Comparison of ENCODE assay signal across 8 cellular contexts in genomic region chr6:3023663-3024483, GRCh38. TPM values are rescaled to one million over a fixed set of nuclear protein-coding genes. Genes with fewer than 3 reads are reported as not detected.
A peak's percentile ranks its signal among the peaks of the same experiment; 100 is the strongest.
DNase-seq lines count a peak whose midpoint lies in the region; ATAC-seq and TF ChIP-seq lines count a peak whose summit lies in the region.

No MANE protein-coding gene starts in this region.

- TF ChIP-seq CTCF in OCI-LY7 (conservative IDR thresholded peaks at IDR 0.05; ENCODE audit: low read length), result no peak
- no peak for TF ChIP-seq CTCF in fibroblast of lung (conservative IDR thresholded peaks at IDR 0.05 in 1 of 2, IDR thresholded peaks at IDR 0.05 in 1 of 2; ENCODE audit: low read depth in 1 of 2, low read length in 2 of 2)
- TF ChIP-seq CTCF in nephron (IDR thresholded peaks at IDR 0.05; ENCODE audit: unreplicated experiment in 3 of 3), result no peak

- peak overlapping the region; percentile 22 to 36 (median 29) for H3K27ac Mint-ChIP-seq in nephron
- H3K27ac Mint-ChIP-seq in stimulated activated naive CD8-positive, alpha-beta T cell treated with anti-CD3 and anti-CD28 coated beads, Interleukin-15, Interleukin-2, amounts not matched to agents 100 ng/mL and 50 ng/mL, for 24 hours, result peak overlapping the region; percentile 98

- H4K20me1 ChIP-seq in OCI-LY7 (ENCODE audit: insufficient read depth, low read length) (no peaks in the 10 kb centered on the region), fibroblast of lung (ENCODE audit: control insufficient read depth, extremely low read depth, insufficient read depth, low read length) (no peaks in the 10 kb centered on the region)

- peak overlapping the region; percentile 95 for H3K27ac ChIP-seq in OCI-LY7 (ENCODE audit: low read depth, low read length, poor library complexity, severe bottlenecking)
- H3K27ac ChIP-seq in fibroblast of lung (ENCODE audit: insufficient read depth, low read length), result peak overlapping the region; percentile 96

- H2AFZ ChIP-seq in OCI-LY7 (ENCODE audit: low read length) (peak overlapping the region; percentile 91), fibroblast of lung (ENCODE audit: low read length) (peak overlapping the region; percentile 83)

- peak overlapping the region; percentile 45 for H3K9ac ChIP-seq in fibroblast of lung (ENCODE audit: insufficient read depth, low read length)

- POLR2A ChIA-PET in OCI-LY7 (lab: Charles Lee), result interaction anchor here (1.0 to 1.3 kb wide), 3 partner anchors 23 to 34 kb away, joined by 4 to 7 read pairs (median 5); no protein-coding TSS in a partner anchor

- peaks cover 7% of the 10 kb centered on the region for H3K4me1 Mint-ChIP-seq in nephron
- H3K4me1 Mint-ChIP-seq in stimulated activated naive CD8-positive, alpha-beta T cell treated with anti-CD3 and anti-CD28 coated beads, Interleukin-15, Interleukin-2, amounts not matched to agents 100 ng/mL and 50 ng/mL, for 24 hours (ENCODE audit: low read depth), result peaks cover 57% of the 10 kb centered on the region

- no peaks in the 10 kb centered on the region for H3K9me2 ChIP-seq in OCI-LY7 (ENCODE audit: insufficient read depth, low read length)

- H3K27me3 Mint-ChIP-seq in nephron (ENCODE audit: low read depth), result peaks cover 6% of the 10 kb centered on the region
- no peaks in the 10 kb centered on the region for H3K27me3 Mint-ChIP-seq in stimulated activated naive CD8-positive, alpha-beta T cell treated with anti-CD3 and anti-CD28 coated beads, Interleukin-15, Interleukin-2, amounts not matched to agents 100 ng/mL and 50 ng/mL, for 24 hours

- CTCF ChIA-PET in OCI-LY7 (lab: Charles Lee; ENCODE audit: unreplicated experiment), result interaction anchor here (1.0 kb wide), 1 partner anchor 35 kb away, joined by 4 read pairs; no protein-coding TSS in a partner anchor

- H3K9me3 Mint-ChIP-seq in nephron, result no peaks in the 10 kb centered on the region
- H3K9me3 Mint-ChIP-seq in stimulated activated naive CD8-positive, alpha-beta T cell treated with anti-CD3 and anti-CD28 coated beads, Interleukin-15, Interleukin-2, amounts not matched to agents 100 ng/mL and 50 ng/mL, for 24 hours, result no peaks in the 10 kb centered on the region

- intact Hi-C loops in OCI-LY7 (cut with micrococcal nuclease; ENCODE audit: unreplicated experiment), result loop anchor here (1.0 kb wide), 1 partner anchor 25 kb away; the partner anchor contains the start of gene NQO2

- H3K4me1 ChIP-seq in OCI-LY7 (ENCODE audit: insufficient read depth, low read length, poor library complexity, severe bottlenecking) (peaks cover 62% of the 10 kb centered on the region), fibroblast of lung (ENCODE audit: control insufficient read depth, extremely low read depth, insufficient read depth, low read length) (peaks cover 6% of the 10 kb centered on the region)

- H3K9me3 ChIP-seq in OCI-LY7 (ENCODE audit: low read length) (no peaks in the 10 kb centered on the region), fibroblast of lung (ENCODE audit: control insufficient read depth, insufficient read depth, low read depth, low read length) (no peaks in the 10 kb centered on the region)

- ATAC-seq in GM19372 (IDR thresholded peaks at IDR 0.05; ENCODE audit: low read depth, unreplicated experiment) (peak; percentile 71), HG03469 (IDR thresholded peaks at IDR 0.05; ENCODE audit: unreplicated experiment) (peak; percentile 59)

- TSS peak; percentile 65 for BruUV-seq in OCI-LY7 (replicated peaks; lab: Mats Ljungman, UMichigan)

- DNase-seq in CD1c-positive myeloid dendritic cell (ENCODE audit: extremely low spot score), result peak; percentile 94
- DNase-seq in OCI-LY7 (ENCODE audit: low spot score), result peak; percentile 88
- DNase-seq in activated T-cell treated with anti-CD3 and anti-CD28 coated beads for 4 hours, result peak; percentile 84
- DNase-seq in fibroblast of lung (ENCODE audit: low read depth in 2 of 2), result peak; percentile 83 to 87

- peaks cover 27% of the 10 kb centered on the region for H3K36me3 Mint-ChIP-seq in nephron (ENCODE audit: low read depth)
- peaks cover 27% of the 10 kb centered on the region for H3K36me3 Mint-ChIP-seq in stimulated activated naive CD8-positive, alpha-beta T cell treated with anti-CD3 and anti-CD28 coated beads, Interleukin-15, Interleukin-2, amounts not matched to agents 100 ng/mL and 50 ng/mL, for 24 hours (ENCODE audit: low read depth)

- peak overlapping the region in 1 of 3 experiments; percentile 28 for H3K4me3 Mint-ChIP-seq in nephron
- peak overlapping the region; percentile 90 for H3K4me3 Mint-ChIP-seq in stimulated activated naive CD8-positive, alpha-beta T cell treated with anti-CD3 and anti-CD28 coated beads, Interleukin-15, Interleukin-2, amounts not matched to agents 100 ng/mL and 50 ng/mL, for 24 hours

- no peaks in the 10 kb centered on the region for H3K27me3 ChIP-seq in fibroblast of lung (ENCODE audit: control insufficient read depth, insufficient read depth, low read length)

- H3K79me2 ChIP-seq in OCI-LY7 (ENCODE audit: insufficient read depth, low read depth, low read length), result peaks cover 10% of the 10 kb centered on the region; the same call in 1 of the 2 replicates
- H3K79me2 ChIP-seq in fibroblast of lung (ENCODE audit: control insufficient read depth, insufficient read depth, low read length), result peaks cover 8% of the 10 kb centered on the region

- peak overlapping the region; percentile 61 for H3K4me3 ChIP-seq in OCI-LY7 (ENCODE audit: low read depth, low read length, poor library complexity, severe bottlenecking)
- H3K4me3 ChIP-seq in fibroblast of lung (replicated peaks in 1 of 4; ENCODE audit: control extremely low read depth in 1 of 4, insufficient read depth in 1 of 4, low read depth in 3 of 4, low read length in 4 of 4), result peak overlapping the region in 3 of 4 experiments; percentile 34 to 61 (median 47)

- H3K36me3 ChIP-seq in OCI-LY7 (ENCODE audit: insufficient read depth, low read length) (peaks cover 8% of the 10 kb centered on the region; the same call in 1 of the 2 replicates), fibroblast of lung (ENCODE audit: control insufficient read depth, insufficient read depth, low read length) (peaks cover 1% of the 10 kb centered on the region)

- H3K4me2 ChIP-seq in OCI-LY7 (ENCODE audit: low read length), result peak overlapping the region; percentile 86
- H3K4me2 ChIP-seq in fibroblast of lung (ENCODE audit: extremely low read depth, insufficient read depth, low read length), result peak overlapping the region; percentile 68

RNA-seq across cellular contexts. Expression of gene NQO2, which starts 24.2 kb away (rescaled TPM):
- 8.4 and 11.1 TPM in 2 replicates for total RNA-seq in OCI-LY7 (2014; rRNA removed; shearing (Covaris generic))
- total RNA-seq in OCI-LY7 (2022), result 9.9 and 12.2 TPM in 2 replicates
- 12.1 and 18.7 TPM in 2 replicates for total RNA-seq in fibroblast of lung
- polyA plus RNA-seq in fibroblast of lung, result 13.5 and 40.8 TPM in 2 replicates
- polyA plus RNA-seq in fibroblast of lung (2012), result 15.2 and 45.3 TPM in 2 replicates
- 5.3 and 9.2 TPM in 2 replicates for polyA minus RNA-seq in fibroblast of lung (ENCODE audit: low replicate concordance)

RNA-seq across cellular contexts. Expression of gene RIPK1, which starts 44.4 kb away (rescaled TPM):
- 6.1 and 7.5 TPM in 2 replicates for total RNA-seq in OCI-LY7 (2014; rRNA removed; shearing (Covaris generic))
- total RNA-seq in OCI-LY7 (2022) (8.3 and 8.4 TPM in 2 replicates), fibroblast of lung (20.3 and 22.1 TPM in 2 replicates)
- 24.9 and 29.3 TPM in 2 replicates for polyA plus RNA-seq in fibroblast of lung
- polyA plus RNA-seq in fibroblast of lung (2012), result 19.5 and 23.3 TPM in 2 replicates
- polyA minus RNA-seq in fibroblast of lung (ENCODE audit: low replicate concordance), result 9.0 and 9.3 TPM in 2 replicates

RNA-seq across cellular contexts. Expression of gene SERPINB6, which starts 52.5 kb away (rescaled TPM):
- not detected in 2 replicates for total RNA-seq in OCI-LY7 (2014; rRNA removed; shearing (Covaris generic))
- total RNA-seq in OCI-LY7 (2022) (8.9 and 13.2 TPM in 2 replicates), fibroblast of lung (71.7 and 83.9 TPM in 2 replicates)
- 158 and 181 TPM in 2 replicates for polyA plus RNA-seq in fibroblast of lung
- polyA plus RNA-seq in fibroblast of lung (2012), result 142 and 157 TPM in 2 replicates
- 180 and 182 TPM in 2 replicates for polyA minus RNA-seq in fibroblast of lung (ENCODE audit: low replicate concordance)

Comparison
In these comparisons a context has a peak if more than half of its experiments do, and no peak if none do; other contexts are left out.
1. Peak in every context shown above with its lines: DNase-seq, ATAC-seq, H3K4me3 ChIP-seq and H3K27ac ChIP-seq.